Comparison of ENCODE assay signal across 8 cellular contexts in the genomic region with DNA sequence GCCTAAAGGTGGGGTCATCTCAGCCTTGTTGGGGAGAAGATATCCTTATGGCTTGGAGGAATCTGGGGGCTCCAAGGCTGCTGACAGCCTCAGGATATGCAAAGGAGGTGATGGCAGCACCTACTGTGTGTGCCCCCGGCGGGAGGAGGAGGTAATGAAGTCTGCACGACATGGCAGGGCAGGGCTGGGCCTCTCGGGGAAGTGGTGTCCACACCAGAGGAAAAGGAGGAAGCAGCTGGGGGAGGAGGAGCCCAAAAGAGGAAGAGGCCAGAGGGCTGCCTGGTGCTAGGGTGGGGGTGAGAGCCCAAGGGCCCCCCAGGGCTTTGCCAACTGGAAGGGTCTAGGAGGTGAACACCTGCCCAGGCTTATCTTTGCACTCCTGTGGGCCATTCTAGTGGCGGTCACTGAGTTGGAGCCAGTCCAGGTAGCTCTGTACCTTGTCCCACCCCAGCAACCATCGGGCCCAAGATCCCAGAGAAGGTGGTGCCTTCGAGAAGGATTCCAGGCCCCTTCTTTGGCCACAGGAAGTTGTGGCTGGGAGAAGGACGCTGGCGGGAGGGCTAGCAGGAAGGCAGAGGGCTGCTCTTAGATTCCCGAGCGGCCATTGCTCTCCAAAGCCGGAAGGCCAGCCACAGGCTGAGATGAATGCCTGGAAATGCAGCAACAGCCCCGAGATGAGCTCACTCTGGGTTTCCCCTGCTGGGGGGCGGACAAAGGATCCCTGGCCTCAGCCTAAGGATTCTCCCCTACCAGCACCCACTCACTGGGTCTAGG. TPM values are rescaled to one million over a fixed set of nuclear protein-coding genes. Genes with fewer than 3 reads are reported as not detected.
DNase-seq lines count a peak whose midpoint lies in the region; ATAC-seq and TF ChIP-seq lines count a peak whose summit lies in the region.

No MANE protein-coding gene starts in this region.

- H3K27me3 ChIP-seq in RWPE2 (ENCODE audit: insufficient read depth, poor library complexity, severe bottlenecking) (no peaks in the 10 kb centered on the region), liver (ENCODE audit: control insufficient read depth in 4 of 4, insufficient read depth in 4 of 4, low read length in 3 of 4) (no peaks in the 10 kb centered on the region)

- no peaks in the 10 kb centered on the region for H3K9me3 Mint-ChIP-seq in central memory CD8-positive, alpha-beta T cell

- H3K36me3 Mint-ChIP-seq in central memory CD8-positive, alpha-beta T cell (ENCODE audit: insufficient read depth): peaks cover 38% of the 10 kb centered on the region

- H3K4me1 ChIP-seq in RWPE2 (ENCODE audit: insufficient read depth, poor library complexity, severe bottlenecking) (peaks cover 17% of the 10 kb centered on the region), liver (ENCODE audit: control insufficient read depth in 4 of 4, insufficient read depth in 4 of 4, low read length in 3 of 4) (peaks cover 17 to 90% (median 70%) of the 10 kb centered on the region in 4 donors)

- H3K9ac ChIP-seq in liver (ENCODE audit: low read depth in 1 of 2, low read length in 2 of 2): no peak overlapping the region

- no peaks in the 10 kb centered on the region for H3K27me3 Mint-ChIP-seq in central memory CD8-positive, alpha-beta T cell

- no peaks in the 10 kb centered on the region for H3K9me3 ChIP-seq in RWPE2 (ENCODE audit: severe bottlenecking)
- no peaks in the 10 kb centered on the region for H3K9me3 ChIP-seq in liver (ENCODE audit: control insufficient read depth in 4 of 4, low read length in 3 of 4)

- TF ChIP-seq RAD21 in liver (IDR thresholded peaks at IDR 0.05): no peak

- no peak for ATAC-seq in RWPE2 (ENCODE audit: low read depth)
- no peak for ATAC-seq in central memory CD8-positive, alpha-beta T cell (replicated peaks; ENCODE audit: extremely low read depth, poor library complexity, severe bottlenecking)
- ATAC-seq in GM19328 (IDR thresholded peaks at IDR 0.05; ENCODE audit: unreplicated experiment): no peak

- peak overlapping the region; percentile 88 for H3K27ac Mint-ChIP-seq in central memory CD8-positive, alpha-beta T cell (ENCODE audit: low read depth)

- peak overlapping the region; percentile 93 for H3K27ac ChIP-seq in RWPE2 (ENCODE audit: poor library complexity, severe bottlenecking)
- peak overlapping the region; percentile 83 to 87 for H3K27ac ChIP-seq in liver (ENCODE audit: low read depth in 1 of 2, low read length in 2 of 2)
- peak overlapping the region; percentile 80 for H3K27ac ChIP-seq in substantia nigra (ENCODE audit: low read depth, low read length, poor library complexity, severe bottlenecking)

- TF ChIP-seq CTCF in RWPE2 (IDR thresholded peaks at IDR 0.05; ENCODE audit: poor library complexity, severe bottlenecking) (no peak), liver (IDR thresholded peaks at IDR 0.05; ENCODE audit: low read depth, low read length, missing input control) (no peak)

- H3K4me3 Mint-ChIP-seq in central memory CD8-positive, alpha-beta T cell: peak overlapping the region; percentile 80

- WGBS in liver: 63% methylated on average over 14 of the region's 14 CpGs

- H3K36me3 ChIP-seq in RWPE2 (ENCODE audit: low read depth): peaks cover 37% of the 10 kb centered on the region
- no peaks in the 10 kb centered on the region for H3K36me3 ChIP-seq in liver (ENCODE audit: control insufficient read depth in 4 of 4, insufficient read depth in 3 of 4, low read depth in 1 of 4, low read length in 3 of 4)

- H3K4me1 Mint-ChIP-seq in central memory CD8-positive, alpha-beta T cell: peaks cover 80% of the 10 kb centered on the region

- DNase-seq in EL (peak; percentile 75), RWPE2 (ENCODE audit: low spot score) (no peak), substantia nigra (lab: John Stamatoyannopoulos, UW) (peak in 29 of 49 donors; percentile 17 to 69 (median 47)), kidney glomerular epithelial cell (lab: John Stamatoyannopoulos, UW) (no peak), NCI-H2029 (lab: John Stamatoyannopoulos, UW) (no peak)
- peak in 1 of 2 donors; percentile 19 for DNase-seq in central memory CD8-positive, alpha-beta T cell (ENCODE audit: low spot score in 2 of 2)

- H3K4me3 ChIP-seq in RWPE2 (ENCODE audit: severe bottlenecking) (no peak overlapping the region), liver (ENCODE audit: low read depth in 1 of 3, low read length in 3 of 3) (no peak overlapping the region)

TF ChIP-seq in liver, 16 proteins besides CTCF, POLR2A, EP300 and RAD21:
- TF ChIP-seq SP1 (IDR thresholded peaks at IDR 0.05): no peak
- peak; percentile 13 to 50 for TF ChIP-seq GABPA (IDR thresholded peaks at IDR 0.05 in 1 of 2, conservative IDR thresholded peaks at IDR 0.05 in 1 of 2)
- TF ChIP-seq YY1 (IDR thresholded peaks at IDR 0.05): peak; percentile 90
- peak; percentile 36 to 80 for TF ChIP-seq RXRA (IDR thresholded peaks at IDR 0.05)
TF ChIP-seq in liver: peak in this region for 3.

RNA-seq across cellular contexts. Expression of a gene that starts 7.0 kb away (rescaled TPM):
- total RNA-seq in liver: 10 to 100 TPM; 58.3 to 65.0 TPM
- 10 to 100 TPM; 59.5 to 86.3 TPM for polyA plus RNA-seq in liver

RNA-seq across cellular contexts. Expression of a gene that starts 26.0 kb away (rescaled TPM):
- 1 to 10 TPM in 1 of 2 donors, under 1 TPM in 1; 0.56 to 1.5 TPM for total RNA-seq in liver
- 1 to 10 TPM in 1 of 2 donors, under 1 TPM in 1; 0.40 to 1.3 TPM for polyA plus RNA-seq in liver

RNA-seq across cellular contexts. Expression of a gene that starts 35.9 kb away (rescaled TPM):
- under 1 TPM in 1 of 2 donors, not detected in 1; 0.08 TPM for total RNA-seq in liver
- under 1 TPM in 1 of 2 donors, not detected in 1; 0.03 TPM for polyA plus RNA-seq in liver

RNA-seq across cellular contexts. Expression of a gene that starts 37.9 kb away (rescaled TPM):
- 100 to 1,000 TPM in 1 of 2 donors, 10 to 100 TPM in 1; 98.1 to 166 TPM for total RNA-seq in liver
- polyA plus RNA-seq in liver: 100 to 1,000 TPM; 114 to 180 TPM

RNA-seq across cellular contexts. Expression of a gene that starts 49.3 kb away (rescaled TPM):
- 10 to 100 TPM; 55.7 to 66.1 TPM for total RNA-seq in liver
- polyA plus RNA-seq in liver: 10 to 100 TPM; 60.3 to 91.2 TPM

Comparison
In these comparisons a context has a peak if more than half of its experiments do, and no peak if none do; other contexts are left out.
1. DNase-seq: peak in EL (single experiment) and substantia nigra (29 of 49); none in RWPE2 (single experiment), kidney glomerular epithelial cell (single experiment) and NCI-H2029 (single experiment).
2. Peak in every context shown above with its lines, with median percentiles within 50 percentile points of each other: H3K27ac ChIP-seq.